ENCODE assay signal across 17 cellular contexts in the genomic region with DNA sequence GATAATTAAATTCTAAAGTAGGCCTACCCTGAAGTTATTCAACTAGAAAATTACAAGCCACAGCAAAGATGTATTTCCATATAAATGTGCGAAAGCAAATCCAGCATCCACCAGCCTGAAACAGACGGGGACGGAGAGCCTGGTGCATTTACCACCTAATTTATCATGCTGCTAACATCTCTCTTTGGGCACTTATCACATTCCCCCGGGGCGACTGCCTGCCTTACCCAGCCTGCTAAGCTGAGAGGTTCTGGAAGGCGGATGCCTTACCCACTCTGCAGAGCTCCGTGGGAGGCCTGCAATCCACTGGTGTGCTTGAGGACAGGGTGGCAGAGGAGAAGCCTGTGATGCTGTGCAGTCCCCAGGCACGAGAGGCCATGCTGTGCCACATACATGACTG. TPM values are rescaled to one million over a fixed set of nuclear protein-coding genes. Genes with fewer than 3 reads are reported as not detected.
A peak's percentile ranks its signal among the peaks of the same experiment; 100 is the strongest.
DNase-seq lines count a peak whose midpoint lies in the region; TF ChIP-seq lines count a peak whose summit lies in the region.
"Had no signal": no experiment of that assay in that cellular context is flagged by ENCODE, and none has a peak within 500 bp of the region (broad histone marks: within the 10 kb centered on the region; RNA-seq: fewer than 3 reads in every experiment).

No MANE protein-coding gene starts in this region.

- peak overlapping the region; percentile 66 for H3K4me2 ChIP-seq in OCI-LY3 (ENCODE audit: low read length)

- H3K4me1 ChIP-seq in BE2C (peaks cover 8% of the 10 kb centered on the region), OCI-LY3 (ENCODE audit: low read length) (peaks cover 35% of the 10 kb centered on the region), transverse colon (peaks cover 0 to 25% (median 7%) of the 10 kb centered on the region in 4 donors)

- in situ Hi-C loops in transverse colon (cut with MboI; ENCODE audit: low pct_ligation_motif_present in 1 of 4, low pct_unique_long_range_greater_than_20kb in 1 of 4, low sequenced_read_pairs in 3 of 4) = no loop called here

- no peak overlapping the region for H3K4me3 ChIP-seq in BE2C (ENCODE audit: low read depth, low read length)
- H3K4me3 ChIP-seq in OCI-LY3 (ENCODE audit: low read length) = no peak overlapping the region
- H3K4me3 ChIP-seq in lower leg skin (ENCODE audit: low read depth, poor library complexity, severe bottlenecking) = no peak overlapping the region
- H3K4me3 ChIP-seq in transverse colon = no peak overlapping the region
- H3K4me3 ChIP-seq: K562 had no signal

- TF ChIP-seq CTCF in BE2C (IDR thresholded peaks at IDR 0.05; ENCODE audit: low read depth, low read length) (no peak), OCI-LY3 (IDR thresholded peaks at IDR 0.05; ENCODE audit: low read depth, low read length) (no peak), lower leg skin (IDR thresholded peaks at IDR 0.05) (no peak), transverse colon (IDR thresholded peaks at IDR 0.05) (no peak)

- H3K27ac ChIP-seq in OCI-LY3 (ENCODE audit: low read length) (peak overlapping the region; percentile 76), transverse colon (no peak overlapping the region)

- intact Hi-C loops in lower leg skin (cut with DNase I; ENCODE audit: low total_unique reads) = no loop called here
- intact Hi-C loops in transverse colon (cut with DNase I; ENCODE audit: low total_unique reads) = no loop called here

- H3K79me2 ChIP-seq in OCI-LY3 (ENCODE audit: low read length) = peaks cover 89% of the 10 kb centered on the region

- H3K9ac ChIP-seq in OCI-LY3 (ENCODE audit: low read length) = peak overlapping the region; percentile 40; the same call in 1 of the 2 replicates

- H3K9me3 ChIP-seq in BE2C (no peaks in the 10 kb centered on the region), OCI-LY3 (ENCODE audit: insufficient read depth, low read length) (no peaks in the 10 kb centered on the region; the same call in 1 of the 2 replicates), transverse colon (no peaks in the 10 kb centered on the region)

- TF ChIP-seq POLR2A in lower leg skin (IDR thresholded peaks at IDR 0.05) (no peak), transverse colon (IDR thresholded peaks at IDR 0.05) (no peak)

- 0 out of 2 replicates have a peak, but pooled peaks cover 3% of the 10 kb centered on the region for H4K20me1 ChIP-seq in OCI-LY3 (ENCODE audit: insufficient read depth, low read length)

- WGBS in lower leg skin, 2 donors = 81 to 90% methylated on average over 8 of the region's 8 CpGs
- 87% methylated on average over 8 of the region's 8 CpGs; no CpG with 5 or more reads in 1 of the 2 donors for WGBS in transverse colon (ENCODE audit: low coverage in 1 of 2), 2 donors

- no peak overlapping the region for H2AFZ ChIP-seq in OCI-LY3 (ENCODE audit: low read depth, low read length)

- H3K27me3 ChIP-seq in BE2C (no peaks in the 10 kb centered on the region), OCI-LY3 (ENCODE audit: low read depth, low read length) (no peaks in the 10 kb centered on the region), transverse colon (no peaks in the 10 kb centered on the region)

- TF ChIP-seq EP300 in transverse colon (IDR thresholded peaks at IDR 0.05; ENCODE audit: low read depth) = no peak

- H3K36me3 ChIP-seq in BE2C (no peaks in the 10 kb centered on the region), OCI-LY3 (replicated peaks; ENCODE audit: low read depth, low read length) (peaks cover 67% of the 10 kb centered on the region), transverse colon (no peaks in the 10 kb centered on the region)

- DNase-seq in BE2C (peak; percentile 71), NCI-H1436 (lab: John Stamatoyannopoulos, UW) (peak; percentile 58), mesenteric fat pad (ENCODE audit: low spot score) (peak; percentile 71), activated gamma-delta T cell treated with Interleukin-2 at 50 U/mL for 16 hours (no peak), lower leg skin (ENCODE audit: low spot score in 2 of 2) (no peak), superior temporal gyrus (ENCODE audit: extremely low spot score) (no peak), transverse colon (no peak)
- DNase-seq: activated naive CD8-positive, alpha-beta T cell treated with anti-CD3 and anti-CD28 coated beads, Interleukin-2, amount 50 U/mL, for 24 hours; CD4-positive, alpha-beta T cell; cortex of kidney; foreskin fibroblast; HFFc6; NCI-H510A treated with DMSO at 0.1 percent for 48 hours; small intestine; stimulated activated CD4-positive, alpha-beta T cell treated with anti-CD3 and anti-CD28 coated beads, Interleukin-4, amount 100 ng/mL, for 24 hours had no signal

RNA-seq across cellular contexts. Expression of a gene that starts 25.6 kb away (rescaled TPM):
- polyA plus RNA-seq in BE2C (2012; ENCODE audit: insufficient read depth, insufficient read length, low read depth) = 2.9 TPM
- total RNA-seq in mesenteric fat pad (301 TPM), lower leg skin (10 to 100 TPM; 44.0 to 57.4 (median 48.0) TPM), transverse colon (100 to 1,000 TPM; 150 to 329 (median 294) TPM)

Comparison
In these comparisons a context has a peak if more than half of its experiments do, and no peak if none do; other contexts are left out.
1. DNase-seq: peak in BE2C (single experiment), NCI-H1436 (single experiment) and mesenteric fat pad (single experiment); none in activated gamma-delta T cell treated with Interleukin-2 at 50 U/mL for 16 hours (single experiment), lower leg skin (0 of 2), superior temporal gyrus (single experiment) and transverse colon (single experiment).